ENCODE assay signal across 8 cellular contexts in genomic region chr4:2009651-2010233, GRCh38. TPM values are rescaled to one million over a fixed set of nuclear protein-coding genes. Genes with fewer than 3 reads are reported as not detected.
DNase-seq lines count a peak whose midpoint lies in the region; ATAC-seq, FAIRE-seq and TF ChIP-seq lines count a peak whose summit lies in the region.

No MANE protein-coding gene starts in this region.

- H3K27me3 Mint-ChIP-seq in central memory CD8-positive, alpha-beta T cell, result peaks cover 4% of the 10 kb centered on the region

- peak overlapping the region; percentile 95 to 100 (median 98) for H3K27ac ChIP-seq in BLaER1 treated with 17β-estradiol and CSF1 and Interleukin-3, amounts not matched to agents 10 nM and 100 nM
- H3K27ac ChIP-seq in WERI-Rb-1 (peak overlapping the region; percentile 99), keratinocyte (ENCODE audit: control insufficient read depth, insufficient read depth, low read length) (peak overlapping the region; percentile 8)

- FAIRE-seq in keratinocyte (lab: Jason Lieb, UNC), result no peak

- peaks cover 15 to 27% (median 23%) of the 10 kb centered on the region in 11 experiments; a peak in 21 of 22 replicates for H3K36me3 ChIP-seq in BLaER1 treated with 17β-estradiol and CSF1 and Interleukin-3, amounts not matched to agents 10 nM and 100 nM
- H3K36me3 ChIP-seq in WERI-Rb-1, result peaks cover 28% of the 10 kb centered on the region
- H3K36me3 ChIP-seq in keratinocyte (ENCODE audit: control insufficient read depth in 2 of 2, extremely low read depth in 1 of 2, insufficient read depth in 2 of 2, low read length in 2 of 2), result peaks cover 0 to 4% of the 10 kb centered on the region in 2 experiments

- H3K4me3 Mint-ChIP-seq in central memory CD8-positive, alpha-beta T cell, result peak overlapping the region; percentile 92

- peak overlapping the region; percentile 100 for H2AFZ ChIP-seq in keratinocyte (ENCODE audit: control insufficient read depth, low read length)

- H3K4me3 ChIP-seq in BLaER1 treated with 17β-estradiol and CSF1 and Interleukin-3, amounts not matched to agents 10 nM and 100 nM, result peak overlapping the region; percentile 75 to 93 (median 85)
- H3K4me3 ChIP-seq in WERI-Rb-1 (ENCODE audit: low read depth, low read length) (peak overlapping the region; percentile 67), keratinocyte (ENCODE audit: control insufficient read depth in 2 of 3, extremely low read depth in 1 of 3, insufficient read depth in 2 of 3, low read depth in 1 of 3, low read length in 3 of 3) (peak overlapping the region; percentile 83 to 100 (median 85))

- no peaks in the 10 kb centered on the region for H3K9me3 ChIP-seq in BLaER1 treated with 17β-estradiol and CSF1 and Interleukin-3, amounts not matched to agents 10 nM and 100 nM (replicated peaks in 1 of 11)
- H3K9me3 ChIP-seq in WERI-Rb-1 (ENCODE audit: severe bottlenecking) (no peaks in the 10 kb centered on the region), keratinocyte (ENCODE audit: control insufficient read depth, low read depth, low read length) (no peaks in the 10 kb centered on the region)

- peak; percentile 16 for ATAC-seq in GM21390 (IDR thresholded peaks at IDR 0.05; ENCODE audit: unreplicated experiment)
- ATAC-seq in central memory CD8-positive, alpha-beta T cell (replicated peaks; ENCODE audit: extremely low read depth, poor library complexity, severe bottlenecking), result peak; percentile 48
- ATAC-seq in HG03196 (IDR thresholded peaks at IDR 0.05; ENCODE audit: unreplicated experiment), result no peak

- DNase-seq in NCI-H1694 (lab: John Stamatoyannopoulos, UW), result peak; percentile 18
- DNase-seq in WERI-Rb-1, result peak; percentile 76
- DNase-seq in central memory CD8-positive, alpha-beta T cell (ENCODE audit: low spot score in 2 of 2), result peak; percentile 35 to 41
- no peak for DNase-seq in keratinocyte (ENCODE audit: low read depth, low spot score)
- peak; percentile 68 for DNase-seq in stimulated activated CD4-positive, alpha-beta T cell treated with anti-CD3 and anti-CD28 coated beads, Interleukin-15, amount 100 ng/mL, for 24 hours

- peaks cover 36% of the 10 kb centered on the region for H3K79me2 ChIP-seq in keratinocyte (ENCODE audit: control insufficient read depth, insufficient read depth, low read length)

- H3K36me3 Mint-ChIP-seq in central memory CD8-positive, alpha-beta T cell (ENCODE audit: insufficient read depth), result peaks cover 17% of the 10 kb centered on the region

- peaks cover 20 to 33% (median 29%) of the 10 kb centered on the region in 11 experiments; a peak in 19 of 22 replicates for H4K20me1 ChIP-seq in BLaER1 treated with 17β-estradiol and CSF1 and Interleukin-3, amounts not matched to agents 10 nM and 100 nM
- no peaks in the 10 kb centered on the region for H4K20me1 ChIP-seq in keratinocyte (ENCODE audit: control insufficient read depth, extremely low read depth, insufficient read depth, low read length)

- peak overlapping the region; percentile 93 for H3K27ac Mint-ChIP-seq in central memory CD8-positive, alpha-beta T cell (ENCODE audit: low read depth)

- H3K9me3 Mint-ChIP-seq in central memory CD8-positive, alpha-beta T cell, result no peaks in the 10 kb centered on the region

- dilution Hi-C loops in keratinocyte (cut with MboI; ENCODE audit: extremely low pct_ligation_motif_present, low sequenced_read_pairs), result loop anchor here (10.0 kb wide), 1 partner anchor 55 kb away; no protein-coding TSS in a partner anchor

- no peaks in the 10 kb centered on the region for H3K9me1 ChIP-seq in keratinocyte (ENCODE audit: control insufficient read depth, extremely low read depth, insufficient read depth, low read length)

- peak overlapping the region; percentile 91 to 99 (median 97) for H3K9ac ChIP-seq in BLaER1 treated with 17β-estradiol and CSF1 and Interleukin-3, amounts not matched to agents 10 nM and 100 nM
- peak overlapping the region; percentile 95 for H3K9ac ChIP-seq in keratinocyte (ENCODE audit: control insufficient read depth, extremely low read depth, insufficient read depth, low read length)

- TF ChIP-seq CTCF in WERI-Rb-1 (IDR thresholded peaks at IDR 0.05; ENCODE audit: low read depth, low read length) (peak; percentile 39; the same call in 1 of the 2 replicates), keratinocyte (optimal IDR thresholded peaks at IDR 0.05 in 1 of 3, IDR thresholded peaks at IDR 0.05 in 1 of 3, conservative IDR thresholded peaks at IDR 0.05 in 1 of 3; ENCODE audit: extremely low read depth in 1 of 3, insufficient read depth in 2 of 3, low read length in 3 of 3) (peak in 2 of 3 experiments; percentile 27 to 37)

- peak overlapping the region; percentile 90 to 97 (median 94) for H3K4me2 ChIP-seq in BLaER1 treated with 17β-estradiol and CSF1 and Interleukin-3, amounts not matched to agents 10 nM and 100 nM
- peak overlapping the region; percentile 91 for H3K4me2 ChIP-seq in keratinocyte (ENCODE audit: control insufficient read depth, extremely low read depth, insufficient read depth, low read depth, low read length)

- H3K4me1 Mint-ChIP-seq in central memory CD8-positive, alpha-beta T cell, result peaks cover 37% of the 10 kb centered on the region

- H3K27me3 ChIP-seq in BLaER1 treated with 17β-estradiol and CSF1 and Interleukin-3, amounts not matched to agents 10 nM and 100 nM, result no peaks in the 10 kb centered on the region
- no peaks in the 10 kb centered on the region for H3K27me3 ChIP-seq in WERI-Rb-1 (ENCODE audit: insufficient read depth, low read depth, severe bottlenecking)
- no peaks in the 10 kb centered on the region for H3K27me3 ChIP-seq in keratinocyte (ENCODE audit: control insufficient read depth, extremely low read depth, insufficient read depth, low read length)

- H3K4me1 ChIP-seq in BLaER1 treated with 17β-estradiol and CSF1 and Interleukin-3, amounts not matched to agents 10 nM and 100 nM, result peaks cover 27 to 42% (median 38%) of the 10 kb centered on the region in 10 experiments
- H3K4me1 ChIP-seq in keratinocyte (ENCODE audit: control insufficient read depth, extremely low read depth, insufficient read depth, low read length), result peaks cover 17% of the 10 kb centered on the region

RNA-seq across cellular contexts. Expression of gene NELFA, which starts 1.0 kb away (rescaled TPM):
- polyA plus RNA-seq in keratinocyte, result 8.0 to 12.6 TPM (median 9.9 TPM) in 3 replicates
- 10.5 TPM for polyA plus RNA-seq in keratinocyte (2011; ENCODE audit: low read depth)
- polyA plus RNA-seq in keratinocyte (2011; cell fraction: cytosol; rRNA removed), result 6.1 and 14.8 TPM in 2 replicates
- polyA plus RNA-seq in keratinocyte (2011; cell fraction: nucleus; rRNA removed), result 17.3 and 19.9 TPM in 2 replicates
- 19.4 and 19.7 TPM in 2 replicates for polyA plus RNA-seq in keratinocyte (2012; ENCODE audit: low replicate concordance)
- 3.7 to 13.6 TPM (median 5.2 TPM) in 3 replicates for polyA minus RNA-seq in keratinocyte
- polyA minus RNA-seq in keratinocyte (2011; cell fraction: cytosol; rRNA and poly(A)+ RNA removed), result 15.7 TPM
- 9.8 and 13.0 TPM in 2 replicates for polyA minus RNA-seq in keratinocyte (2011; cell fraction: nucleus; rRNA and poly(A)+ RNA removed)

RNA-seq across cellular contexts. Expression of gene NAT8L, which starts 49.4 kb away (rescaled TPM):
- 0.01 to 0.18 TPM (median 0.01 TPM) in 3 replicates for polyA plus RNA-seq in keratinocyte
- polyA plus RNA-seq in keratinocyte (2011; ENCODE audit: low read depth), result 0.06 TPM
- polyA plus RNA-seq in keratinocyte (2011; cell fraction: cytosol; rRNA removed), result 0.10 and 0.21 TPM in 2 replicates
- 0.76 and 1.1 TPM in 2 replicates for polyA plus RNA-seq in keratinocyte (2011; cell fraction: nucleus; rRNA removed)
- polyA plus RNA-seq in keratinocyte (2012; ENCODE audit: low replicate concordance), result 0.05 and 0.11 TPM in 2 replicates
- 0.66 to 0.70 TPM in 2 of 3 replicates, not detected in the other for polyA minus RNA-seq in keratinocyte
- polyA minus RNA-seq in keratinocyte (2011; cell fraction: cytosol; rRNA and poly(A)+ RNA removed), result 0.96 TPM
- polyA minus RNA-seq in keratinocyte (2011; cell fraction: nucleus; rRNA and poly(A)+ RNA removed), result 0.63 and 0.78 TPM in 2 replicates

Comparison
In these comparisons a context has a peak if more than half of its experiments do, and no peak if none do; other contexts are left out.
1. H3K27ac ChIP-seq: peak in every context shown above with its lines; median percentile 99 in WERI-Rb-1; 98 in BLaER1 treated with 17β-estradiol and CSF1 and Interleukin-3, amounts not matched to agents 10 nM and 100 nM; 8 in keratinocyte.